Comparison of ENCODE assay signal across 12 cellular contexts in genomic region chr11:72326151-72326842, GRCh38.
DNase-seq lines count a peak whose midpoint lies in the region; ATAC-seq and TF ChIP-seq lines count a peak whose summit lies in the region.
"Had no signal": no experiment of that assay in that cellular context is flagged by ENCODE, and none has a peak within 500 bp of the region (broad histone marks: within the 10 kb centered on the region; RNA-seq: fewer than 3 reads in every experiment).

No MANE protein-coding gene starts in this region.

- H3K4me1 ChIP-seq in SJCRH30 (peaks cover 26% of the 10 kb centered on the region), A673 (ENCODE audit: insufficient read depth, low read length, poor library complexity, severe bottlenecking) (no peaks in the 10 kb centered on the region), body of pancreas (no peaks in the 10 kb centered on the region)

- H3K27me3 ChIP-seq in SJCRH30 (no peaks in the 10 kb centered on the region), brain microvascular endothelial cell (replicated peaks) (no peaks in the 10 kb centered on the region), A673 (replicated peaks; ENCODE audit: insufficient read depth, low read depth, low read length, poor library complexity) (no peaks in the 10 kb centered on the region), body of pancreas (no peaks in the 10 kb centered on the region)
- H3K27me3 ChIP-seq: neutrophil had no signal

- H3K9me3 ChIP-seq in SJCRH30 (replicated peaks) (no peaks in the 10 kb centered on the region), A673 (ENCODE audit: low read depth, low read length, poor library complexity, severe bottlenecking) (no peaks in the 10 kb centered on the region), body of pancreas (no peaks in the 10 kb centered on the region)
- H3K9me3 ChIP-seq: neutrophil had no signal

- H3K4me3 ChIP-seq in SJCRH30 (no peak overlapping the region), brain microvascular endothelial cell (ENCODE audit: low read depth, low read length) (no peak overlapping the region), A673 (ENCODE audit: low read depth, low read length, poor library complexity, severe bottlenecking) (no peak overlapping the region), body of pancreas (no peak overlapping the region)

- ATAC-seq in body of pancreas (no peak), HG03196 (IDR thresholded peaks at IDR 0.05; ENCODE audit: unreplicated experiment) (no peak)

- H3K27ac ChIP-seq in SJCRH30 (peak overlapping the region; percentile 77), brain microvascular endothelial cell (peak overlapping the region; percentile 82), A673 (ENCODE audit: low read depth, low read length, poor library complexity, severe bottlenecking) (no peak overlapping the region), body of pancreas (no peak overlapping the region)
- H3K27ac ChIP-seq: neutrophil had no signal

- in situ Hi-C loops in brain microvascular endothelial cell (cut with HindIII; ENCODE audit: low pct_ligation_motif_present, low sequenced_read_pairs), result no loop called here

- peaks cover 2% of the 10 kb centered on the region; the same call in 1 of the 2 replicates for H3K36me3 ChIP-seq in SJCRH30
- H3K36me3 ChIP-seq in brain microvascular endothelial cell (replicated peaks), result no peaks in the 10 kb centered on the region
- no peaks in the 10 kb centered on the region for H3K36me3 ChIP-seq in A673 (ENCODE audit: insufficient read depth, low read length, poor library complexity, severe bottlenecking)
- peaks cover 0 to 1% of the 10 kb centered on the region in 2 donors for H3K36me3 ChIP-seq in body of pancreas (replicated peaks in 1 of 2; ENCODE audit: insufficient read depth in 1 of 2, low read depth in 2 of 2)

- no peak for TF ChIP-seq POLR2A in body of pancreas (IDR thresholded peaks at IDR 0.05)

- intact Hi-C loops in A673 (cut with micrococcal nuclease; ENCODE audit: unreplicated experiment), result no loop called here
- intact Hi-C loops in body of pancreas (cut with DNase I), result no loop called here

- POLR2A ChIA-PET in A673 (lab: Charles Lee; ENCODE audit: low non-redundant PET), result no interaction called here

- CTCF ChIA-PET in A673 (lab: Charles Lee), result no interaction called here

- DNase-seq in EL, result peak; percentile 67
- DNase-seq in SJCRH30, result peak; percentile 71 to 77
- peak; percentile 84 for DNase-seq in brain microvascular endothelial cell
- peak; percentile 56 for DNase-seq in renal cortical epithelial cell (ENCODE audit: low read depth)
- no peak for DNase-seq in A673 (ENCODE audit: low spot score)
- DNase-seq in body of pancreas, result no peak
- DNase-seq in SKM-1 (lab: John Stamatoyannopoulos, UW; ENCODE audit: unreplicated experiment), result no peak
- DNase-seq: GF-D8, hypothalamus, MV-4-11 had no signal

- no peak for TF ChIP-seq CTCF in brain microvascular endothelial cell (IDR thresholded peaks at IDR 0.05; ENCODE audit: low read depth, low read length, missing control alignments)
- no peak for TF ChIP-seq CTCF in A673 (conservative IDR thresholded peaks at IDR 0.05; ENCODE audit: low read depth, low read length)
- no peak for TF ChIP-seq CTCF in body of pancreas (IDR thresholded peaks at IDR 0.05)

- BruUV-seq in A673 (replicated peaks; lab: Mats Ljungman, UMichigan), result no TSS peak

Comparison
In these comparisons a context has a peak if more than half of its experiments do, and no peak if none do; other contexts are left out.
1. DNase-seq: peak in EL (single experiment), SJCRH30 (2 of 2), brain microvascular endothelial cell (single experiment) and renal cortical epithelial cell (single experiment); none in A673 (single experiment), body of pancreas (0 of 4) and SKM-1 (single experiment).
2. H3K27ac ChIP-seq: peak in SJCRH30 (single experiment) and brain microvascular endothelial cell (single experiment); none in A673 (single experiment) and body of pancreas (0 of 4).